ENCODE assay signal across 2 cellular contexts in the genomic region with DNA sequence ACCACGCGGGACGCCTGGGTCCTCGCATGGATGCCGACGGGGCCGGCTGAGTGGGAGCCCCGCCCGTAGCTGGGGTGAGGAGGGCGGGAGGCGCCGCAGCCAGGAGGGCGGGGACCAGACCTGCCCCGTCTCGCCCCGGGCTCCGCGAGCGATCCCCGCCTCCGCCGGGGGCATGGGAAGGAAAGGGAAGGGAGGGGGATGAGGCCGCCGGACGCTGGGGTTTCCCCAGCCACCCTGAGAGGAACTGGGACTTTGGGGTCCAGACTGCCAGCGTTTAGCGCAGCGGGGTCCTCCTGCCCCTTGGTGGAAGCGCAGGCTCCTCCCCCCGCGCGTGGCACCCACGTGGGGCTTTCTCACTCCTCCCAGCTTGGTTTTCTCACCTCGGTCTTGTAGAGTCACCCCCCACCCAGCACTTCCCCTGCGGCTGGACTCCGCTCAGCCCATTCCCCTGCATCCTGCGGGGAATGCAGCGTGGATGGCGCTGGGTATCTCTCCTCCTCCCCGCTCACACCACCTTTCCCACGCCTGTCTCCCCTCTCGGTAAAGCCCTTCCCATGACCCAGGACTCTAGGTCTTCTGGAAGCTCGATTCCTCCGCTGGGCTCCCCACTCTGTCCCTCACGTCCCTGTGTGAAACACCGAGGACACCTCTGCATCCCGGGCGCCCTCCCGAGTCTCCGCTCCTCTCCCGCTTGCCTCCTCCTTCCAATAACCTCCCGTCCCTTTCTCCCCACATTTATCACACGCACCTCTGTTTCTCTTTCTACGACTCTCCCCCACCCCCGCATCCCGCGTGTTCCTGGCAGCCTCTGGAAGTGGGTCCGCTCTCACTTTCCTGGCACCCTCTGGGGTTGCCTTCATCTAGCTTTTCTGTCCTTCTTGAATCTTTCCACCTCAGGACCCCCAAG.
TF ChIP-seq lines count a peak whose summit lies in the region.

No MANE protein-coding gene starts in this region.

TF ChIP-seq in Ishikawa, 13 proteins besides CTCF, POLR2A, EP300 and RAD21:
- TF ChIP-seq, protein P1, sequence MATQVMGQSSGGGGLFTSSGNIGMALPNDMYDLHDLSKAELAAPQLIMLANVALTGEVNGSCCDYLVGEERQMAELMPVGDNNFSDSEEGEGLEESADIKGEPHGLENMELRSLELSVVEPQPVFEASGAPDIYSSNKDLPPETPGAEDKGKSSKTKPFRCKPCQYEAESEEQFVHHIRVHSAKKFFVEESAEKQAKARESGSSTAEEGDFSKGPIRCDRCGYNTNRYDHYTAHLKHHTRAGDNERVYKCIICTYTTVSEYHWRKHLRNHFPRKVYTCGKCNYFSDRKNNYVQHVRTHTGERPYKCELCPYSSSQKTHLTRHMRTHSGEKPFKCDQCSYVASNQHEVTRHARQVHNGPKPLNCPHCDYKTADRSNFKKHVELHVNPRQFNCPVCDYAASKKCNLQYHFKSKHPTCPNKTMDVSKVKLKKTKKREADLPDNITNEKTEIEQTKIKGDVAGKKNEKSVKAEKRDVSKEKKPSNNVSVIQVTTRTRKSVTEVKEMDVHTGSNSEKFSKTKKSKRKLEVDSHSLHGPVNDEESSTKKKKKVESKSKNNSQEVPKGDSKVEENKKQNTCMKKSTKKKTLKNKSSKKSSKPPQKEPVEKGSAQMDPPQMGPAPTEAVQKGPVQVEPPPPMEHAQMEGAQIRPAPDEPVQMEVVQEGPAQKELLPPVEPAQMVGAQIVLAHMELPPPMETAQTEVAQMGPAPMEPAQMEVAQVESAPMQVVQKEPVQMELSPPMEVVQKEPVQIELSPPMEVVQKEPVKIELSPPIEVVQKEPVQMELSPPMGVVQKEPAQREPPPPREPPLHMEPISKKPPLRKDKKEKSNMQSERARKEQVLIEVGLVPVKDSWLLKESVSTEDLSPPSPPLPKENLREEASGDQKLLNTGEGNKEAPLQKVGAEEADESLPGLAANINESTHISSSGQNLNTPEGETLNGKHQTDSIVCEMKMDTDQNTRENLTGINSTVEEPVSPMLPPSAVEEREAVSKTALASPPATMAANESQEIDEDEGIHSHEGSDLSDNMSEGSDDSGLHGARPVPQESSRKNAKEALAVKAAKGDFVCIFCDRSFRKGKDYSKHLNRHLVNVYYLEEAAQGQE (IDR thresholded peaks at IDR 0.05; ENCODE audit: low read depth), result no peak
- TF ChIP-seq TCF12 (IDR thresholded peaks at IDR 0.05; ENCODE audit: low read depth) (no peak), TEAD4 (IDR thresholded peaks at IDR 0.05) (no peak)
- TF ChIP-seq, protein P2, sequence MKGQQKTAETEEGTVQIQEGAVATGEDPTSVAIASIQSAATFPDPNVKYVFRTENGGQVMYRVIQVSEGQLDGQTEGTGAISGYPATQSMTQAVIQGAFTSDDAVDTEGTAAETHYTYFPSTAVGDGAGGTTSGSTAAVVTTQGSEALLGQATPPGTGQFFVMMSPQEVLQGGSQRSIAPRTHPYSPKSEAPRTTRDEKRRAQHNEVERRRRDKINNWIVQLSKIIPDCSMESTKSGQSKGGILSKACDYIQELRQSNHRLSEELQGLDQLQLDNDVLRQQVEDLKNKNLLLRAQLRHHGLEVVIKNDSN (IDR thresholded peaks at IDR 0.05), result peak; percentile 53

TF ChIP-seq in HepG2, 621 proteins besides CTCF, POLR2A, EP300 and RAD21 (continues in another document):
- TF ChIP-seq, protein P3, sequence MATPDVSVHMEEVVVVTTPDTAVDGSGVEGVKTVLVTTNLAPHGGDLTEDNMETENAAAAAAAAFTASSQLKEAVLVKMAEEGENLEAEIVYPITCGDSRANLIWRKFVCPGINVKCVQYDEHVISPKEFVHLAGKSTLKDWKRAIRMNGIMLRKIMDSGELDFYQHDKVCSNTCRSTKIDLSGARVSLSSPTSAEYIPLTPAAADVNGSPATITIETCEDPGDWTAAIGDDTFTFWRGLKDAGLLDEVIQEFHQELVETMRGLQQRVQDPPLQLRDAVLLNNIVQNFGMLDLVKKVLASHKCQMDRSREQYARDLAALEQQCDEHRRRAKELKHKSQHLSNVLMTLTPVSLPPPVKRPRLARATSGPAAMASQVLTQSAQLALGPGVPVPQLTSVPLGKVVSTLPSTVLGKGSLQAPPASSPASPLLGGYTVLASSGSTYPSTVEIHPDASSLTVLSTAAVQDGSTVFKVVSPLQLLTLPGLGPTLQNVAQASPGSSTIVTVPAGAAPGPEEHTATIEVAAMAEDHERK (CRISPR knock-in tag; IDR thresholded peaks at IDR 0.05; ENCODE audit: low read depth), result no peak
- TF ChIP-seq, protein P4, sequence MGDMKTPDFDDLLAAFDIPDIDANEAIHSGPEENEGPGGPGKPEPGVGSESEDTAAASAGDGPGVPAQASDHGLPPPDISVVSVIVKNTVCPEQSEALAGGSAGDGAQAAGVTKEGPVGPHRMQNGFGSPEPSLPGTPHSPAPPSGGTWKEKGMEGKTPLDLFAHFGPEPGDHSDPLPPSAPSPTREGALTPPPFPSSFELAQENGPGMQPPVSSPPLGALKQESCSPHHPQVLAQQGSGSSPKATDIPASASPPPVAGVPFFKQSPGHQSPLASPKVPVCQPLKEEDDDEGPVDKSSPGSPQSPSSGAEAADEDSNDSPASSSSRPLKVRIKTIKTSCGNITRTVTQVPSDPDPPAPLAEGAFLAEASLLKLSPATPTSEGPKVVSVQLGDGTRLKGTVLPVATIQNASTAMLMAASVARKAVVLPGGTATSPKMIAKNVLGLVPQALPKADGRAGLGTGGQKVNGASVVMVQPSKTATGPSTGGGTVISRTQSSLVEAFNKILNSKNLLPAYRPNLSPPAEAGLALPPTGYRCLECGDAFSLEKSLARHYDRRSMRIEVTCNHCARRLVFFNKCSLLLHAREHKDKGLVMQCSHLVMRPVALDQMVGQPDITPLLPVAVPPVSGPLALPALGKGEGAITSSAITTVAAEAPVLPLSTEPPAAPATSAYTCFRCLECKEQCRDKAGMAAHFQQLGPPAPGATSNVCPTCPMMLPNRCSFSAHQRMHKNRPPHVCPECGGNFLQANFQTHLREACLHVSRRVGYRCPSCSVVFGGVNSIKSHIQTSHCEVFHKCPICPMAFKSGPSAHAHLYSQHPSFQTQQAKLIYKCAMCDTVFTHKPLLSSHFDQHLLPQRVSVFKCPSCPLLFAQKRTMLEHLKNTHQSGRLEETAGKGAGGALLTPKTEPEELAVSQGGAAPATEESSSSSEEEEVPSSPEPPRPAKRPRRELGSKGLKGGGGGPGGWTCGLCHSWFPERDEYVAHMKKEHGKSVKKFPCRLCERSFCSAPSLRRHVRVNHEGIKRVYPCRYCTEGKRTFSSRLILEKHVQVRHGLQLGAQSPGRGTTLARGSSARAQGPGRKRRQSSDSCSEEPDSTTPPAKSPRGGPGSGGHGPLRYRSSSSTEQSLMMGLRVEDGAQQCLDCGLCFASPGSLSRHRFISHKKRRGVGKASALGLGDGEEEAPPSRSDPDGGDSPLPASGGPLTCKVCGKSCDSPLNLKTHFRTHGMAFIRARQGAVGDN (CRISPR knock-in tag; IDR thresholded peaks at IDR 0.05), result peak; percentile 53
- no peak for TF ChIP-seq ZNF607 (CRISPR knock-in tag; IDR thresholded peaks at IDR 0.05; ENCODE audit: borderline replicate concordance)
- TF ChIP-seq, protein P5, sequence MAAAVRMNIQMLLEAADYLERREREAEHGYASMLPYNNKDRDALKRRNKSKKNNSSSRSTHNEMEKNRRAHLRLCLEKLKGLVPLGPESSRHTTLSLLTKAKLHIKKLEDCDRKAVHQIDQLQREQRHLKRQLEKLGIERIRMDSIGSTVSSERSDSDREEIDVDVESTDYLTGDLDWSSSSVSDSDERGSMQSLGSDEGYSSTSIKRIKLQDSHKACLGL (CRISPR knock-in tag; IDR thresholded peaks at IDR 0.05), result peak; percentile 18; the same call in 1 of the 2 replicates
- TF ChIP-seq SATB2 (CRISPR knock-in tag; IDR thresholded peaks at IDR 0.05), result no peak
- TF ChIP-seq ZNF674 (CRISPR knock-in tag; IDR thresholded peaks at IDR 0.05; ENCODE audit: low read depth), result no peak
- TF ChIP-seq SP4 (CRISPR knock-in tag; IDR thresholded peaks at IDR 0.05), result 0 out of 2 replicates have a peak, but pooled peaks have one; percentile 43
- TF ChIP-seq RBM39 (IDR thresholded peaks at IDR 0.05; ENCODE audit: low read depth, low read length, poor library complexity, severe bottlenecking), result peak; percentile 59
- TF ChIP-seq, protein P6, sequence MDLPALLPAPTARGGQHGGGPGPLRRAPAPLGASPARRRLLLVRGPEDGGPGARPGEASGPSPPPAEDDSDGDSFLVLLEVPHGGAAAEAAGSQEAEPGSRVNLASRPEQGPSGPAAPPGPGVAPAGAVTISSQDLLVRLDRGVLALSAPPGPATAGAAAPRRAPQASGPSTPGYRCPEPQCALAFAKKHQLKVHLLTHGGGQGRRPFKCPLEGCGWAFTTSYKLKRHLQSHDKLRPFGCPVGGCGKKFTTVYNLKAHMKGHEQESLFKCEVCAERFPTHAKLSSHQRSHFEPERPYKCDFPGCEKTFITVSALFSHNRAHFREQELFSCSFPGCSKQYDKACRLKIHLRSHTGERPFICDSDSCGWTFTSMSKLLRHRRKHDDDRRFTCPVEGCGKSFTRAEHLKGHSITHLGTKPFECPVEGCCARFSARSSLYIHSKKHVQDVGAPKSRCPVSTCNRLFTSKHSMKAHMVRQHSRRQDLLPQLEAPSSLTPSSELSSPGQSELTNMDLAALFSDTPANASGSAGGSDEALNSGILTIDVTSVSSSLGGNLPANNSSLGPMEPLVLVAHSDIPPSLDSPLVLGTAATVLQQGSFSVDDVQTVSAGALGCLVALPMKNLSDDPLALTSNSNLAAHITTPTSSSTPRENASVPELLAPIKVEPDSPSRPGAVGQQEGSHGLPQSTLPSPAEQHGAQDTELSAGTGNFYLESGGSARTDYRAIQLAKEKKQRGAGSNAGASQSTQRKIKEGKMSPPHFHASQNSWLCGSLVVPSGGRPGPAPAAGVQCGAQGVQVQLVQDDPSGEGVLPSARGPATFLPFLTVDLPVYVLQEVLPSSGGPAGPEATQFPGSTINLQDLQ (CRISPR knock-in tag; IDR thresholded peaks at IDR 0.05), result peak; percentile 28; the same call in 1 of the 2 replicates
- TF ChIP-seq BCL6 (CRISPR knock-in tag; IDR thresholded peaks at IDR 0.05), result no peak
- TF ChIP-seq, protein P7, sequence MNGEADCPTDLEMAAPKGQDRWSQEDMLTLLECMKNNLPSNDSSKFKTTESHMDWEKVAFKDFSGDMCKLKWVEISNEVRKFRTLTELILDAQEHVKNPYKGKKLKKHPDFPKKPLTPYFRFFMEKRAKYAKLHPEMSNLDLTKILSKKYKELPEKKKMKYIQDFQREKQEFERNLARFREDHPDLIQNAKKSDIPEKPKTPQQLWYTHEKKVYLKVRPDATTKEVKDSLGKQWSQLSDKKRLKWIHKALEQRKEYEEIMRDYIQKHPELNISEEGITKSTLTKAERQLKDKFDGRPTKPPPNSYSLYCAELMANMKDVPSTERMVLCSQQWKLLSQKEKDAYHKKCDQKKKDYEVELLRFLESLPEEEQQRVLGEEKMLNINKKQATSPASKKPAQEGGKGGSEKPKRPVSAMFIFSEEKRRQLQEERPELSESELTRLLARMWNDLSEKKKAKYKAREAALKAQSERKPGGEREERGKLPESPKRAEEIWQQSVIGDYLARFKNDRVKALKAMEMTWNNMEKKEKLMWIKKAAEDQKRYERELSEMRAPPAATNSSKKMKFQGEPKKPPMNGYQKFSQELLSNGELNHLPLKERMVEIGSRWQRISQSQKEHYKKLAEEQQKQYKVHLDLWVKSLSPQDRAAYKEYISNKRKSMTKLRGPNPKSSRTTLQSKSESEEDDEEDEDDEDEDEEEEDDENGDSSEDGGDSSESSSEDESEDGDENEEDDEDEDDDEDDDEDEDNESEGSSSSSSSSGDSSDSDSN (CRISPR knock-in tag; IDR thresholded peaks at IDR 0.05), result 0 out of 2 replicates have a peak, but pooled peaks have one; percentile 17
- TF ChIP-seq GABPB1 (CRISPR knock-in tag; IDR thresholded peaks at IDR 0.05), result peak; percentile 45; the same call in 1 of the 2 replicates
- TF ChIP-seq HOXA9 (CRISPR knock-in tag; IDR thresholded peaks at IDR 0.05; ENCODE audit: borderline replicate concordance), result no peak
- TF ChIP-seq, protein P8, sequence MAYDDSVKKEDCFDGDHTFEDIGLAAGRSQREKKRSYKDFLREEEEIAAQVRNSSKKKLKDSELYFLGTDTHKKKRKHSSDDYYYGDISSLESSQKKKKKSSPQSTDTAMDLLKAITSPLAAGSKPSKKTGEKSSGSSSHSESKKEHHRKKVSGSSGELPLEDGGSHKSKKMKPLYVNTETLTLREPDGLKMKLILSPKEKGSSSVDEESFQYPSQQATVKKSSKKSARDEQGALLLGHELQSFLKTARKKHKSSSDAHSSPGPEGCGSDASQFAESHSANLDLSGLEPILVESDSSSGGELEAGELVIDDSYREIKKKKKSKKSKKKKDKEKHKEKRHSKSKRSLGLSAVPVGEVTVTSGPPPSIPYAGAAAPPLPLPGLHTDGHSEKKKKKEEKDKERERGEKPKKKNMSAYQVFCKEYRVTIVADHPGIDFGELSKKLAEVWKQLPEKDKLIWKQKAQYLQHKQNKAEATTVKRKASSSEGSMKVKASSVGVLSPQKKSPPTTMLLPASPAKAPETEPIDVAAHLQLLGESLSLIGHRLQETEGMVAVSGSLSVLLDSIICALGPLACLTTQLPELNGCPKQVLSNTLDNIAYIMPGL (CRISPR knock-in tag; IDR thresholded peaks at IDR 0.05; ENCODE audit: borderline replicate concordance in 1 of 2, low read depth in 1 of 2), result peak in 1 of 2 experiments; percentile 23; a peak in 1 of 4 replicates
- TF ChIP-seq ZNF670 (CRISPR knock-in tag; IDR thresholded peaks at IDR 0.05; ENCODE audit: borderline replicate concordance), result 0 out of 2 replicates have a peak, but pooled peaks have one; percentile 30
- TF ChIP-seq, protein P9, sequence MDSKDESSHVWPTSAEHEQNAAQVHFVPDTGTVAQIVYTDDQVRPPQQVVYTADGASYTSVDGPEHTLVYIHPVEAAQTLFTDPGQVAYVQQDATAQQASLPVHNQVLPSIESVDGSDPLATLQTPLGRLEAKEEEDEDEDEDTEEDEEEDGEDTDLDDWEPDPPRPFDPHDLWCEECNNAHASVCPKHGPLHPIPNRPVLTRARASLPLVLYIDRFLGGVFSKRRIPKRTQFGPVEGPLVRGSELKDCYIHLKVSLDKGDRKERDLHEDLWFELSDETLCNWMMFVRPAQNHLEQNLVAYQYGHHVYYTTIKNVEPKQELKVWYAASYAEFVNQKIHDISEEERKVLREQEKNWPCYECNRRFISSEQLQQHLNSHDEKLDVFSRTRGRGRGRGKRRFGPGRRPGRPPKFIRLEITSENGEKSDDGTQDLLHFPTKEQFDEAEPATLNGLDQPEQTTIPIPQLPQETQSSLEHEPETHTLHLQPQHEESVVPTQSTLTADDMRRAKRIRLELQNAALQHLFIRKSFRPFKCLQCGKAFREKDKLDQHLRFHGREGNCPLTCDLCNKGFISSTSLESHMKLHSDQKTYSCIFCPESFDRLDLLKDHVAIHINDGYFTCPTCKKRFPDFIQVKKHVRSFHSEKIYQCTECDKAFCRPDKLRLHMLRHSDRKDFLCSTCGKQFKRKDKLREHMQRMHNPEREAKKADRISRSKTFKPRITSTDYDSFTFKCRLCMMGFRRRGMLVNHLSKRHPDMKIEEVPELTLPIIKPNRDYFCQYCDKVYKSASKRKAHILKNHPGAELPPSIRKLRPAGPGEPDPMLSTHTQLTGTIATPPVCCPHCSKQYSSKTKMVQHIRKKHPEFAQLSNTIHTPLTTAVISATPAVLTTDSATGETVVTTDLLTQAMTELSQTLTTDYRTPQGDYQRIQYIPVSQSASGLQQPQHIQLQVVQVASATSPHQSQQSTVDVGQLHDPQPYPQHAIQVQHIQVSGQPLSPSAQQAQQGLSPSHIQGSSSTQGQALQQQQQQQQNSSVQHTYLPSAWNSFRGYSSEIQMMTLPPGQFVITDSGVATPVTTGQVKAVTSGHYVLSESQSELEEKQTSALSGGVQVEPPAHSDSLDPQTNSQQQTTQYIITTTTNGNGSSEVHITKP (CRISPR knock-in tag; IDR thresholded peaks at IDR 0.05; ENCODE audit: low read depth), result 0 out of 2 replicates have a peak, but pooled peaks have one; percentile 4
